Comparison of ENCODE assay signal across 12 cellular contexts in genomic region chr14:50964683-50965390, GRCh38. TPM values are rescaled to one million over a fixed set of nuclear protein-coding genes. Genes with fewer than 3 reads are reported as not detected.
DNase-seq lines count a peak whose midpoint lies in the region; ATAC-seq, FAIRE-seq and TF ChIP-seq lines count a peak whose summit lies in the region.
"Had no signal": no experiment of that assay in that cellular context is flagged by ENCODE, and none has a peak within 500 bp of the region (broad histone marks: within the 10 kb centered on the region; RNA-seq: fewer than 3 reads in every experiment).

No MANE protein-coding gene starts in this region.

- H3K27me3 ChIP-seq in pancreas (no peaks in the 10 kb centered on the region), small intestine (ENCODE audit: control insufficient read depth in 2 of 2, insufficient read depth in 2 of 2, low read length in 2 of 2) (no peaks in the 10 kb centered on the region)

- peak; percentile 65 for DNase-seq in Ammon's horn (ENCODE audit: low spot score)
- DNase-seq in NCI-H2227 (lab: John Stamatoyannopoulos, UW; ENCODE audit: unreplicated experiment), result peak; percentile 55
- DNase-seq in epithelial cell of prostate (ENCODE audit: low read depth, low spot score), result peak; percentile 93
- peak in 4 of 6 donors; percentile 62 to 89 (median 75) for DNase-seq in pancreas
- no peak for DNase-seq in small intestine
- DNase-seq in T-cell, result no peak
- DNase-seq: activated naive CD8-positive, alpha-beta T cell treated with anti-CD3 and anti-CD28 coated beads for 36 hours; Karpas-422; T-helper 2 cell had no signal

- peaks cover 0 to 6% (median 6%) of the 10 kb centered on the region in 3 donors for H3K4me1 ChIP-seq in pancreas
- no peaks in the 10 kb centered on the region for H3K4me1 ChIP-seq in small intestine (ENCODE audit: control insufficient read depth in 2 of 2, insufficient read depth in 1 of 2, low read depth in 1 of 2, low read length in 1 of 2)

- H3K4me1 Mint-ChIP-seq in T-cell, result peaks cover 0 to 4% (median 0%) of the 10 kb centered on the region in 3 donors
- H3K4me1 Mint-ChIP-seq: activated naive CD8-positive, alpha-beta T cell treated with anti-CD3 and anti-CD28 coated beads for 36 hours had no signal

- H3K27me3 Mint-ChIP-seq in T-cell, result peaks cover 7 to 8% of the 10 kb centered on the region in 2 donors
- H3K27me3 Mint-ChIP-seq: activated naive CD8-positive, alpha-beta T cell treated with anti-CD3 and anti-CD28 coated beads for 36 hours had no signal

- 11 to 13% methylated on average over 5 of the region's 5 CpGs for WGBS in pancreas, 2 donors
- WGBS in small intestine, 3 donors, result 20 to 35% (median 33%) methylated on average over 5 of the region's 5 CpGs

- H3K4me3 ChIP-seq in pancreas, result no peak overlapping the region
- H3K4me3 ChIP-seq in small intestine (ENCODE audit: low read depth in 1 of 2, low read length in 2 of 2), result no peak overlapping the region

- H3K4me3 Mint-ChIP-seq in T-cell, result no peak overlapping the region
- H3K4me3 Mint-ChIP-seq: activated naive CD8-positive, alpha-beta T cell treated with anti-CD3 and anti-CD28 coated beads for 36 hours had no signal

- FAIRE-seq in pancreas (lab: Jason Lieb, UNC) (peak; percentile 34), small intestine (lab: Jason Lieb, UNC) (no peak)
- FAIRE-seq: islet of Langerhans had no signal

- TF ChIP-seq CTCF in pancreas (IDR thresholded peaks at IDR 0.05), result no peak

- H3K27ac ChIP-seq in epithelial cell of prostate (peak overlapping the region; percentile 1), pancreas (peak overlapping the region in 2 of 4 donors; percentile 63 to 66), small intestine (ENCODE audit: low read depth in 1 of 2, low read length in 1 of 2) (peak overlapping the region in 1 of 2 donors; percentile 23)

- peak; percentile 78 to 89 (median 83) for ATAC-seq in pancreas
- no peak for ATAC-seq in GM21367 (IDR thresholded peaks at IDR 0.05; ENCODE audit: unreplicated experiment)
- no peak for ATAC-seq in HG02870 (IDR thresholded peaks at IDR 0.05; ENCODE audit: unreplicated experiment)
- no peak for ATAC-seq in T-cell (replicated peaks in 1 of 4)

- H3K9me3 Mint-ChIP-seq in T-cell, result no peaks in the 10 kb centered on the region
- H3K9me3 Mint-ChIP-seq: activated naive CD8-positive, alpha-beta T cell treated with anti-CD3 and anti-CD28 coated beads for 36 hours had no signal

- POLR2A ChIA-PET in T-cell (lab: Charles Lee), result no interaction called here

- H3K27ac Mint-ChIP-seq in T-cell, result no peak overlapping the region
- H3K27ac Mint-ChIP-seq: activated naive CD8-positive, alpha-beta T cell treated with anti-CD3 and anti-CD28 coated beads for 36 hours had no signal

- H3K9me3 ChIP-seq in pancreas (no peaks in the 10 kb centered on the region), small intestine (ENCODE audit: control insufficient read depth, low read depth) (no peaks in the 10 kb centered on the region)

- no peaks in the 10 kb centered on the region for H3K36me3 ChIP-seq in pancreas
- H3K36me3 ChIP-seq in small intestine (ENCODE audit: control insufficient read depth in 2 of 2, insufficient read depth in 2 of 2, low read length in 2 of 2), result no peaks in the 10 kb centered on the region

- CTCF ChIA-PET in T-cell (lab: Charles Lee), result no interaction called here

- H3K36me3 Mint-ChIP-seq in T-cell, result no peaks in the 10 kb centered on the region
- H3K36me3 Mint-ChIP-seq: activated naive CD8-positive, alpha-beta T cell treated with anti-CD3 and anti-CD28 coated beads for 36 hours had no signal

- intact Hi-C loops in pancreas (cut with DNase I), result no loop called here

RNA-seq across cellular contexts. Expression of gene PYGL, which starts 20.6 kb away (rescaled TPM):
- total RNA-seq in pancreas (10 to 100 TPM in 1 of 6 donors, 1 to 10 TPM in 5; 2.6 to 17.8 (median 6.0) TPM), T-cell (under 1 TPM; 0.44 to 0.90 (median 0.65) TPM)
- polyA plus RNA-seq in pancreas (1 to 10 TPM; 4.0 to 5.0 TPM), small intestine (1 to 10 TPM in 2 of 3 donors, under 1 TPM in 1; 0.89 to 8.7 (median 7.0) TPM)

Comparison
In these comparisons a context has a peak if more than half of its experiments do, and no peak if none do; other contexts are left out.
1. DNase-seq: peak in Ammon's horn (single experiment), NCI-H2227 (single experiment), epithelial cell of prostate (single experiment) and pancreas (4 of 6); none in small intestine (single experiment) and T-cell (0 of 34).
2. ATAC-seq: peak in pancreas (4 of 4); none in GM21367 (single experiment), HG02870 (single experiment) and T-cell (0 of 4).